1 cellular context compared by ENCODE assay signal in the genomic region with DNA sequence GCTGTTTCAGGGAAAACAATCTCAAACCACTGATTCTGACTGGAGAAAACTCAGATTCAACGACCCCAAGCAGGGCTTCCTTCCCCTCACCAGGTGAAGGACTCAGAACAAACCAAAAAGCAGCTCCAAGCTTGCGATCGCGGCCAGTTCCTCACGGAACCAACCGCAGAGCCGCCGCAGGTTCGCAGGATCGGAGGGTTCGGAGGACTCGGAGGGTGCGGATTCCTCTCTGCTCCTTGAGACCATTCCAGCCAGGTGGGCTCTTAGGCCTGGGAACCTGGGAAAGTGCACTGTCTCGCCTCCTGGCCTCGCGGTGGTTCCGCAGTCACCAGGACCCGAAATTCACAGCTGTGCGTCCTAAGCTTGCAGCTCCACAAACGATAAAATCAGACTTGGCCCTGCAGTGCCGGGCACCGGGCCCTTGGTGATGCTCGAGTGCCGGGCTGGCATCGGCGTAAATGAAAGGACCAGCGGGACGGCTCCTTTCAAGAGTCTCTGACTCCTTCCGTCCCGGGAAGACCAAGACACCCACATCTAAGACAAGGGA.
TF ChIP-seq lines count a peak whose summit lies in the region.

No MANE protein-coding gene starts in this region.

TF ChIP-seq in HepG2, 621 proteins besides CTCF, POLR2A, EP300 and RAD21 (continued from another document and continues in another):
- TF ChIP-seq, protein P1, sequence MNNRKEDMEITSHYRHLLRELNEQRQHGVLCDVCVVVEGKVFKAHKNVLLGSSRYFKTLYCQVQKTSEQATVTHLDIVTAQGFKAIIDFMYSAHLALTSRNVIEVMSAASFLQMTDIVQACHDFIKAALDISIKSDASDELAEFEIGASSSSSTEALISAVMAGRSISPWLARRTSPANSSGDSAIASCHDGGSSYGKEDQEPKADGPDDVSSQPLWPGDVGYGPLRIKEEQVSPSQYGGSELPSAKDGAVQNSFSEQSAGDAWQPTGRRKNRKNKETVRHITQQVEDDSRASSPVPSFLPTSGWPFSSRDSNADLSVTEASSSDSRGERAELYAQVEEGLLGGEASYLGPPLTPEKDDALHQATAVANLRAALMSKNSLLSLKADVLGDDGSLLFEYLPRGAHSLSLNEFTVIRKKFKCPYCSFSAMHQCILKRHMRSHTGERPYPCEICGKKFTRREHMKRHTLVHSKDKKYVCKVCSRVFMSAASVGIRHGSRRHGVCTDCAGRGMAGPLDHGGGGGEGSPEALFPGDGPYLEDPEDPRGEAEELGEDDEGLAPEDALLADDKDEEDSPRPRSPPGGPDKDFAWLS (CRISPR knock-in tag; IDR thresholded peaks at IDR 0.05; ENCODE audit: borderline replicate concordance) = no peak
- TF ChIP-seq MAF1 (CRISPR knock-in tag; IDR thresholded peaks at IDR 0.05; ENCODE audit: borderline replicate concordance) (no peak), LCORL (IDR thresholded peaks at IDR 0.05) (no peak), LCORL (CRISPR knock-in tag; IDR thresholded peaks at IDR 0.05) (no peak), TSC22D2 (CRISPR knock-in tag; IDR thresholded peaks at IDR 0.05; ENCODE audit: borderline replicate concordance) (no peak), ZBTB7B (CRISPR knock-in tag; IDR thresholded peaks at IDR 0.05) (no peak; the same call in none of the 2 replicates), ZNF776 (CRISPR knock-in tag; IDR thresholded peaks at IDR 0.05) (no peak), ZNF652 (CRISPR knock-in tag; IDR thresholded peaks at IDR 0.05; ENCODE audit: borderline replicate concordance, low read depth) (no peak), ZFP90 (CRISPR knock-in tag; IDR thresholded peaks at IDR 0.05; ENCODE audit: borderline replicate concordance) (no peak), DMTF1 (CRISPR knock-in tag; IDR thresholded peaks at IDR 0.05) (no peak), KDM6A (CRISPR knock-in tag; IDR thresholded peaks at IDR 0.05; ENCODE audit: low read depth) (no peak), SALL2 (CRISPR knock-in tag; IDR thresholded peaks at IDR 0.05) (no peak), SSRP1 (CRISPR knock-in tag; IDR thresholded peaks at IDR 0.05) (no peak), FOXP1 (IDR thresholded peaks at IDR 0.05) (no peak), FOXP1 (CRISPR knock-in tag; IDR thresholded peaks at IDR 0.05) (no peak), SNAPC5 (CRISPR knock-in tag; IDR thresholded peaks at IDR 0.05; ENCODE audit: borderline replicate concordance) (no peak), ZNF292 (CRISPR knock-in tag; IDR thresholded peaks at IDR 0.05; ENCODE audit: borderline replicate concordance, low read depth) (no peak), ELF3 (CRISPR knock-in tag; IDR thresholded peaks at IDR 0.05) (no peak), GABPB1 (CRISPR knock-in tag; IDR thresholded peaks at IDR 0.05) (0 out of 2 replicates have a peak, but pooled peaks have one; percentile 9), THAP8 (CRISPR knock-in tag; IDR thresholded peaks at IDR 0.05; ENCODE audit: borderline replicate concordance) (no peak), FOXK2 (IDR thresholded peaks at IDR 0.05) (no peak), GTF2F1 (IDR thresholded peaks at IDR 0.05; ENCODE audit: low read length) (no peak), SP140L (CRISPR knock-in tag; IDR thresholded peaks at IDR 0.05; ENCODE audit: borderline replicate concordance) (no peak; the same call in 1 of the 2 replicates), YEATS4 (CRISPR knock-in tag; IDR thresholded peaks at IDR 0.05; ENCODE audit: borderline replicate concordance) (no peak), MBD4 (IDR thresholded peaks at IDR 0.05; ENCODE audit: borderline replicate concordance, low read length) (no peak), ZNF557 (CRISPR knock-in tag; IDR thresholded peaks at IDR 0.05) (no peak), FOXJ3 (CRISPR knock-in tag; IDR thresholded peaks at IDR 0.05; ENCODE audit: borderline replicate concordance) (no peak), ZNF780A (CRISPR knock-in tag; IDR thresholded peaks at IDR 0.05) (no peak), KAT2B (IDR thresholded peaks at IDR 0.05; ENCODE audit: borderline replicate concordance, low read depth, low read length) (no peak), CENPX (CRISPR knock-in tag; IDR thresholded peaks at IDR 0.05) (no peak), XRCC5 (optimal IDR thresholded peaks at IDR 0.05; ENCODE audit: low read length) (no peak), ZNF792 (CRISPR knock-in tag; IDR thresholded peaks at IDR 0.05) (no peak), ZNF713 (CRISPR knock-in tag; IDR thresholded peaks at IDR 0.05) (no peak), ZNF569 (CRISPR knock-in tag; IDR thresholded peaks at IDR 0.05; ENCODE audit: borderline replicate concordance) (no peak), SMC3 (IDR thresholded peaks at IDR 0.05; ENCODE audit: low read length) (no peak), ZBTB4 (CRISPR knock-in tag; IDR thresholded peaks at IDR 0.05; ENCODE audit: borderline replicate concordance) (no peak), REL (CRISPR knock-in tag; conservative IDR thresholded peaks at IDR 0.05) (no peak), ZNF629 (CRISPR knock-in tag; conservative IDR thresholded peaks at IDR 0.05) (no peak), ZNF24 (IDR thresholded peaks at IDR 0.05) (no peak)
- TF ChIP-seq, protein P2, sequence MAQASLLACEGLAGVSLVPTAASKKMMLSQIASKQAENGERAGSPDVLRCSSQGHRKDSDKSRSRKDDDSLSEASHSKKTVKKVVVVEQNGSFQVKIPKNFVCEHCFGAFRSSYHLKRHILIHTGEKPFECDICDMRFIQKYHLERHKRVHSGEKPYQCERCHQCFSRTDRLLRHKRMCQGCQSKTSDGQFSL (CRISPR knock-in tag; IDR thresholded peaks at IDR 0.05) = no peak
- TF ChIP-seq, protein P3, sequence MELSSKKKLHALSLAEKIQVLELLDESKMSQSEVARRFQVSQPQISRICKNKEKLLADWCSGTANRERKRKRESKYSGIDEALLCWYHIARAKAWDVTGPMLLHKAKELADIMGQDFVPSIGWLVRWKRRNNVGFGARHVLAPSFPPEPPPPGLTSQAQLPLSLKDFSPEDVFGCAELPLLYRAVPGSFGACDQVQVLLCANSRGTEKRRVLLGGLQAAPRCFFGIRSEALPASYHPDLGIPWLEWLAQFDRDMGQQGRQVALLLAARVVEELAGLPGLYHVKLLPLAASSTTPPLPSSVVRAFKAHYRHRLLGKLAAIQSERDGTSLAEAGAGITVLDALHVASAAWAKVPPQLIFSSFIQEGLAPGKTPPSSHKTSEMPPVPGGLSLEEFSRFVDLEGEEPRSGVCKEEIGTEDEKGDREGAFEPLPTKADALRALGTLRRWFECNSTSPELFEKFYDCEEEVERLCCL (CRISPR knock-in tag; IDR thresholded peaks at IDR 0.05; ENCODE audit: borderline replicate concordance) = no peak
- TF ChIP-seq, protein P4, sequence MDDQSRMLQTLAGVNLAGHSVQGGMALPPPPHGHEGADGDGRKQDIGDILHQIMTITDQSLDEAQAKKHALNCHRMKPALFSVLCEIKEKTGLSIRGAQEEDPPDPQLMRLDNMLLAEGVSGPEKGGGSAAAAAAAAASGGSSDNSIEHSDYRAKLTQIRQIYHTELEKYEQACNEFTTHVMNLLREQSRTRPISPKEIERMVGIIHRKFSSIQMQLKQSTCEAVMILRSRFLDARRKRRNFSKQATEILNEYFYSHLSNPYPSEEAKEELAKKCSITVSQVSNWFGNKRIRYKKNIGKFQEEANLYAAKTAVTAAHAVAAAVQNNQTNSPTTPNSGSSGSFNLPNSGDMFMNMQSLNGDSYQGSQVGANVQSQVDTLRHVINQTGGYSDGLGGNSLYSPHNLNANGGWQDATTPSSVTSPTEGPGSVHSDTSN (CRISPR knock-in tag; IDR thresholded peaks at IDR 0.05; ENCODE audit: borderline replicate concordance) = no peak
- TF ChIP-seq, protein P5, sequence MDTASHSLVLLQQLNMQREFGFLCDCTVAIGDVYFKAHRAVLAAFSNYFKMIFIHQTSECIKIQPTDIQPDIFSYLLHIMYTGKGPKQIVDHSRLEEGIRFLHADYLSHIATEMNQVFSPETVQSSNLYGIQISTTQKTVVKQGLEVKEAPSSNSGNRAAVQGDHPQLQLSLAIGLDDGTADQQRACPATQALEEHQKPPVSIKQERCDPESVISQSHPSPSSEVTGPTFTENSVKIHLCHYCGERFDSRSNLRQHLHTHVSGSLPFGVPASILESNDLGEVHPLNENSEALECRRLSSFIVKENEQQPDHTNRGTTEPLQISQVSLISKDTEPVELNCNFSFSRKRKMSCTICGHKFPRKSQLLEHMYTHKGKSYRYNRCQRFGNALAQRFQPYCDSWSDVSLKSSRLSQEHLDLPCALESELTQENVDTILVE (CRISPR knock-in tag; IDR thresholded peaks at IDR 0.05) = no peak
- TF ChIP-seq, protein P6, sequence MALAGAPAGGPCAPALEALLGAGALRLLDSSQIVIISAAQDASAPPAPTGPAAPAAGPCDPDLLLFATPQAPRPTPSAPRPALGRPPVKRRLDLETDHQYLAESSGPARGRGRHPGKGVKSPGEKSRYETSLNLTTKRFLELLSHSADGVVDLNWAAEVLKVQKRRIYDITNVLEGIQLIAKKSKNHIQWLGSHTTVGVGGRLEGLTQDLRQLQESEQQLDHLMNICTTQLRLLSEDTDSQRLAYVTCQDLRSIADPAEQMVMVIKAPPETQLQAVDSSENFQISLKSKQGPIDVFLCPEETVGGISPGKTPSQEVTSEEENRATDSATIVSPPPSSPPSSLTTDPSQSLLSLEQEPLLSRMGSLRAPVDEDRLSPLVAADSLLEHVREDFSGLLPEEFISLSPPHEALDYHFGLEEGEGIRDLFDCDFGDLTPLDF (CRISPR knock-in tag; IDR thresholded peaks at IDR 0.05) = no peak
- TF ChIP-seq, protein P7, sequence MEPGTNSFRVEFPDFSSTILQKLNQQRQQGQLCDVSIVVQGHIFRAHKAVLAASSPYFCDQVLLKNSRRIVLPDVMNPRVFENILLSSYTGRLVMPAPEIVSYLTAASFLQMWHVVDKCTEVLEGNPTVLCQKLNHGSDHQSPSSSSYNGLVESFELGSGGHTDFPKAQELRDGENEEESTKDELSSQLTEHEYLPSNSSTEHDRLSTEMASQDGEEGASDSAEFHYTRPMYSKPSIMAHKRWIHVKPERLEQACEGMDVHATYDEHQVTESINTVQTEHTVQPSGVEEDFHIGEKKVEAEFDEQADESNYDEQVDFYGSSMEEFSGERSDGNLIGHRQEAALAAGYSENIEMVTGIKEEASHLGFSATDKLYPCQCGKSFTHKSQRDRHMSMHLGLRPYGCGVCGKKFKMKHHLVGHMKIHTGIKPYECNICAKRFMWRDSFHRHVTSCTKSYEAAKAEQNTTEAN (CRISPR knock-in tag; conservative IDR thresholded peaks at IDR 0.05) = no peak
- TF ChIP-seq, protein P8, sequence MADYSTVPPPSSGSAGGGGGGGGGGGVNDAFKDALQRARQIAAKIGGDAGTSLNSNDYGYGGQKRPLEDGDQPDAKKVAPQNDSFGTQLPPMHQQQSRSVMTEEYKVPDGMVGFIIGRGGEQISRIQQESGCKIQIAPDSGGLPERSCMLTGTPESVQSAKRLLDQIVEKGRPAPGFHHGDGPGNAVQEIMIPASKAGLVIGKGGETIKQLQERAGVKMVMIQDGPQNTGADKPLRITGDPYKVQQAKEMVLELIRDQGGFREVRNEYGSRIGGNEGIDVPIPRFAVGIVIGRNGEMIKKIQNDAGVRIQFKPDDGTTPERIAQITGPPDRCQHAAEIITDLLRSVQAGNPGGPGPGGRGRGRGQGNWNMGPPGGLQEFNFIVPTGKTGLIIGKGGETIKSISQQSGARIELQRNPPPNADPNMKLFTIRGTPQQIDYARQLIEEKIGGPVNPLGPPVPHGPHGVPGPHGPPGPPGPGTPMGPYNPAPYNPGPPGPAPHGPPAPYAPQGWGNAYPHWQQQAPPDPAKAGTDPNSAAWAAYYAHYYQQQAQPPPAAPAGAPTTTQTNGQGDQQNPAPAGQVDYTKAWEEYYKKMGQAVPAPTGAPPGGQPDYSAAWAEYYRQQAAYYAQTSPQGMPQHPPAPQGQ (CRISPR knock-in tag; IDR thresholded peaks at IDR 0.05; ENCODE audit: borderline replicate concordance) = no peak
